In the genomic region with DNA sequence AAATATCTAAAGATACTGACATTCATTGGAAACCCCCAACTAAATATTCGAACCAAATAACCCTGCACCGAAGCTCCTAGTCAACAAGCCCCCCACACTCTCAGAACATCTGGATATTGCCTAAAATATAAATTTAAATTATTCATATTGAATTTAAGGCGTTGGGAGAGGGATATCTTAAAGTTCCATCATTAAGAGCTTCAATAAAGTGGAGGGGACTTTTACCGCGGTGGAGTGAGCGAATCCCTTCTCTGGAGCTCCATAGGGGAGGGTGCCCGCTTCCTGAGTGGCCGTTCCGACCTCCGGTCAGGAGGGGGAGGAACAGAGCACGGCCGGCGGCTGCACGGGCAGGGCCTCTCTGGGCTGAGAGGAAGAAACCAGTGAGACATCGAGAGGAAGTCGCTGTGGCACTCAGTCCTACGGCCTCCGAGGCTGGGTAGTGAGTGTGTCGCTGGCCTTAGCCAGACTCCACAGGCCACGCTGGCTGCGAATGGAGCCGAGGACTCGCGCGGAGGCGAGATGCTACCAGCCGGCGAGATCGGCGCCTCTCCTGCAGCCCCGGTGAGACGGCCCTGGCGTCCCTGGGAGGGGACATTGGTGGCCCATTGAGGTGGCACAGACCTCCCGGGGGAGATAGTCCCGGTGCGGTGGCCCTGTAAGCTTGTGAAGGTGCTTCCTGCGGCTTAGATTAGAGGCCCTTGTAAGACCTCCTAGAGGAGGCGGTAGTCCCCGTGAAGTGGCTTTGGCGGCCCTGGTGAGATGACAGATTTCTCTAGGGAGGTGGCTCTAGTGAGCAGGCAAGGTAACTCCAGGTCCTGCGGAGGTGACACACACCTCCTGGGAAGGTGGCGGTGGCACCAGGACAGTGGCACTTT, we compare ENCODE assay signal across 8 cellular contexts. TPM values are rescaled to one million over a fixed set of nuclear protein-coding genes. Genes with fewer than 3 reads are reported as not detected.
A peak's percentile ranks its signal among the peaks of the same experiment; 100 is the strongest.
DNase-seq lines count a peak whose midpoint lies in the region; ATAC-seq and TF ChIP-seq lines count a peak whose summit lies in the region.

A gene (plus strand): TSS at position 405 of the 875 bp plus-strand sequence. CDS start 115 bp downstream, at position 520.

- H3K36me3 ChIP-seq in PC-3 (ENCODE audit: low read depth, low read length) (peaks cover 9% of the 10 kb centered on the region), muscle layer of colon (ENCODE audit: insufficient read depth, low read length) (peaks cover 3% of the 10 kb centered on the region)

- H3K4me3 ChIP-seq in PC-3 (ENCODE audit: low read length): peak within 1 kb of the TSS; percentile 91
- H3K4me3 ChIP-seq in epithelial cell of proximal tubule (ENCODE audit: low read depth, low read length): peak within 1 kb of the TSS; percentile 99
- H3K4me3 ChIP-seq in muscle layer of colon (ENCODE audit: low read depth in 1 of 2, low read length in 2 of 2): peak within 1 kb of the TSS; percentile 92 to 99

- peaks cover 18% of the 10 kb centered on the region for H3K4me1 ChIP-seq in PC-3 (ENCODE audit: insufficient read depth, low read length)
- H3K4me1 ChIP-seq in muscle layer of colon (ENCODE audit: insufficient read depth, low read length): peaks cover 14% of the 10 kb centered on the region

- H3K9ac ChIP-seq in PC-3 (ENCODE audit: low read length) (peak within 1 kb of the TSS; percentile 93), muscle layer of colon (ENCODE audit: low read length) (peak within 1 kb of the TSS; percentile 98)

- H3K4me1 Mint-ChIP-seq in IgD-negative memory B cell: peaks cover 21 to 26% (median 25%) of the 10 kb centered on the region in 3 donors

- H3K4me2 ChIP-seq in PC-3 (ENCODE audit: low read length): peak within 1 kb of the TSS; percentile 86

- H3K27me3 ChIP-seq in PC-3 (ENCODE audit: low read length) (no peaks in the 10 kb centered on the region), muscle layer of colon (ENCODE audit: control insufficient read depth in 1 of 2, insufficient read depth in 2 of 2, low read length in 2 of 2) (no peaks in the 10 kb centered on the region)

- peaks cover 35% of the 10 kb centered on the region for H3K79me2 ChIP-seq in PC-3 (ENCODE audit: low read length)

- peak within 1 kb of the TSS; percentile 84 to 95 (median 93) for H3K4me3 Mint-ChIP-seq in IgD-negative memory B cell

- peak within 1 kb of the TSS; percentile 75 to 98 (median 86) for H3K27ac Mint-ChIP-seq in IgD-negative memory B cell

- TF ChIP-seq CTCF in PC-3 (conservative IDR thresholded peaks at IDR 0.05; ENCODE audit: low read depth, low read length) (peak; percentile 88), epithelial cell of proximal tubule (conservative IDR thresholded peaks at IDR 0.05; ENCODE audit: low read depth, low read length) (peak; percentile 71)

- H2AFZ ChIP-seq in PC-3 (ENCODE audit: low read length): peak within 1 kb of the TSS; percentile 99

- no peaks in the 10 kb centered on the region for H3K9me3 Mint-ChIP-seq in IgD-negative memory B cell

- H3F3A ChIP-seq in PC-3 (ENCODE audit: low read length, unreplicated experiment): no peaks in the 10 kb centered on the region

- H3K36me3 Mint-ChIP-seq in IgD-negative memory B cell: no peaks in the 10 kb centered on the region

- peak; percentile 91 for ATAC-seq in GM21529 (IDR thresholded peaks at IDR 0.05; ENCODE audit: unreplicated experiment)
- peak; percentile 98 for ATAC-seq in PC-3

- intact Hi-C loops in PC-3 (cut with micrococcal nuclease): loop anchor here (1.0 to 5.0 kb wide), 4 partner anchors 10 to 645 kb away; a partner anchor contains a TSS

- H3K27ac ChIP-seq in PC-3 (ENCODE audit: low read length) (peak within 1 kb of the TSS; percentile 12; the same call in 1 of the 2 replicates), muscle layer of colon (ENCODE audit: low read depth, low read length) (peak within 1 kb of the TSS; percentile 90)

- H3K9me3 ChIP-seq in PC-3 (ENCODE audit: low read length): no peaks in the 10 kb centered on the region
- no peaks in the 10 kb centered on the region for H3K9me3 ChIP-seq in muscle layer of colon (ENCODE audit: low read length)

- POLR2A ChIA-PET in PC-3 (lab: Charles Lee; ENCODE audit: unreplicated experiment): interaction anchor here (0.5 to 0.7 kb wide), 5 partner anchors 175 to 685 kb away, joined by 3 to 14 read pairs (median 4); no protein-coding TSS in a partner anchor

- no peaks in the 10 kb centered on the region for H3K9me2 ChIP-seq in PC-3 (replicated peaks; ENCODE audit: low read length)

- DNase-seq in DMS53 (lab: John Stamatoyannopoulos, UW): peak; percentile 98
- peak; percentile 96 for DNase-seq in PC-3
- DNase-seq in activated T-cell treated with anti-CD3 and anti-CD28 coated beads for 48 hours (ENCODE audit: low read depth): peak; percentile 90
- peak; percentile 52 for DNase-seq in epithelial cell of proximal tubule (ENCODE audit: low read depth)
- peak; percentile 77 for DNase-seq in stimulated activated CD8-positive, alpha-beta memory T cell treated with anti-CD3 and anti-CD28 coated beads, Interleukin-7, amount 100 ng/mL, for 24 hours (ENCODE audit: low read depth)

- no peaks in the 10 kb centered on the region for H4K20me1 ChIP-seq in PC-3 (ENCODE audit: low read length)

- H3K27me3 Mint-ChIP-seq in IgD-negative memory B cell: no peaks in the 10 kb centered on the region

- CTCF ChIA-PET in PC-3 (lab: Charles Lee): interaction anchor here (0.5 to 0.9 kb wide), 6 partner anchors 8 to 874 kb away, joined by 3 to 6 read pairs (median 4); no protein-coding TSS in a partner anchor

- BruUV-seq in PC-3 (replicated peaks; lab: Mats Ljungman, UMichigan): TSS peak; percentile 74

RNA-seq across cellular contexts. Expression of the gene that starts here (rescaled TPM):
- 11.6 TPM for polyA plus RNA-seq in IgD-negative memory B cell
- 20.8 TPM in 2 replicates for total RNA-seq in PC-3 (2014; rRNA removed)
- total RNA-seq in epithelial cell of proximal tubule: 13.5 and 27.1 TPM in 2 replicates

Comparison
In these comparisons a context has a peak if more than half of its experiments do, and no peak if none do; other contexts are left out.
1. Peak in every context shown above with its lines: DNase-seq, ATAC-seq, H3K4me3 ChIP-seq and H3K27ac ChIP-seq.